ENCODE assay signal across 8 cellular contexts in genomic region chr3:188152660-188153497, GRCh38. TPM values are rescaled to one million over a fixed set of nuclear protein-coding genes. Genes with fewer than 3 reads are reported as not detected.
DNase-seq lines count a peak whose midpoint lies in the region; ATAC-seq and TF ChIP-seq lines count a peak whose summit lies in the region.

No MANE protein-coding gene starts in this region.

- H3K36me3 ChIP-seq in HAP-1 (replicated peaks), result no peaks in the 10 kb centered on the region

- ATAC-seq in GM21526 (IDR thresholded peaks at IDR 0.05; ENCODE audit: low FRiP score, unreplicated experiment) (no peak), HG03139 (IDR thresholded peaks at IDR 0.05; ENCODE audit: unreplicated experiment) (no peak)

- no peaks in the 10 kb centered on the region for H3K27me3 ChIP-seq in HAP-1 (ENCODE audit: low read depth)

- in situ Hi-C loops in ACHN (cut with HindIII; ENCODE audit: low pct_ligation_motif_present, low pct_unique_long_range_greater_than_20kb, low sequenced_read_pairs) (no loop called here), HAP-1 (cut with MboI; ENCODE audit: low sequenced_read_pairs) (no loop called here)

- DNase-seq in ACHN (peak; percentile 48), HAP-1 (ENCODE audit: low spot score in 2 of 2) (peak; percentile 63 to 76), SW480 (ENCODE audit: low spot score) (peak; percentile 11), epithelial cell of esophagus (ENCODE audit: low read depth) (peak; percentile 69), mucosa of gallbladder (ENCODE audit: low spot score) (peak; percentile 44)
- DNase-seq in central memory CD4-positive, alpha-beta T cell, result no peak

- H3K4me1 ChIP-seq in HAP-1, result peaks cover 14% of the 10 kb centered on the region

- no peak for TF ChIP-seq CTCF in epithelial cell of esophagus (IDR thresholded peaks at IDR 0.05; ENCODE audit: insufficient read depth, low read depth, low read length, missing control alignments)

- H3K4me3 ChIP-seq in HAP-1 (peak overlapping the region; percentile 45), epithelial cell of esophagus (ENCODE audit: low read length) (peak overlapping the region; percentile 85)

- no peaks in the 10 kb centered on the region for H3K9me3 ChIP-seq in HAP-1

RNA-seq across cellular contexts. Expression of gene LPP, which starts 1.1 kb away (rescaled TPM):
- total RNA-seq in mucosa of gallbladder, result 478 TPM
